ENCODE assay signal across 9 cellular contexts in genomic region chr17:2059837-2060658, GRCh38. TPM values are rescaled to one million over a fixed set of nuclear protein-coding genes. Genes with fewer than 3 reads are reported as not detected.
DNase-seq lines count a peak whose midpoint lies in the region; ATAC-seq and TF ChIP-seq lines count a peak whose summit lies in the region.
"Had no signal": no experiment of that assay in that cellular context is flagged by ENCODE, and none has a peak within 500 bp of the region (broad histone marks: within the 10 kb centered on the region; RNA-seq: fewer than 3 reads in every experiment).

No MANE protein-coding gene starts in this region.

- no peak for ATAC-seq in stimulated activated naive CD8-positive, alpha-beta T cell treated with anti-CD3 and anti-CD28 coated beads, Interleukin-15, amount 100 ng/mL, for 72 hours
- no peak for ATAC-seq in stimulated activated naive CD8-positive, alpha-beta T cell treated with anti-CD3 and anti-CD28 coated beads, Interleukin-15, Interleukin-2, amounts not matched to agents 100 U/mL and 50 U/mL, for 24 hours
- no peak for ATAC-seq in HG02970 (IDR thresholded peaks at IDR 0.05; ENCODE audit: low FRiP score, unreplicated experiment)

- intact Hi-C loops in dorsolateral prefrontal cortex (cut with DNase I), result no loop called here

- H3K4me3 Mint-ChIP-seq in stimulated activated naive CD8-positive, alpha-beta T cell treated with anti-CD3 and anti-CD28 coated beads, Interleukin-15, amount 100 ng/mL, for 72 hours, result peak overlapping the region; percentile 49 to 79
- peak overlapping the region; percentile 57 for H3K4me3 Mint-ChIP-seq in neural crest cell

- H3K27ac Mint-ChIP-seq in stimulated activated naive CD8-positive, alpha-beta T cell treated with anti-CD3 and anti-CD28 coated beads, Interleukin-15, amount 100 ng/mL, for 72 hours, result peak overlapping the region in 1 of 2 donors; percentile 96
- H3K27ac Mint-ChIP-seq in neural crest cell (ENCODE audit: unreplicated experiment), result no peak overlapping the region

- H3K36me3 Mint-ChIP-seq in neural crest cell (ENCODE audit: low read depth), result peaks cover 17% of the 10 kb centered on the region

- no peak for DNase-seq in stimulated activated naive CD8-positive, alpha-beta T cell treated with anti-CD3 and anti-CD28 coated beads, Interleukin-15, amount 100 ng/mL, for 72 hours
- no peak for DNase-seq in stimulated activated naive CD8-positive, alpha-beta T cell treated with anti-CD3 and anti-CD28 coated beads, Interleukin-15, Interleukin-2, amounts not matched to agents 100 U/mL and 50 U/mL, for 24 hours
- DNase-seq in dorsolateral prefrontal cortex (no peak), neural crest cell (ENCODE audit: low read depth, low spot score) (no peak), DMS153 treated with DMSO at 0.1 percent for 48 hours (lab: John Stamatoyannopoulos, UW; ENCODE audit: unreplicated experiment) (no peak), NCI-H2196 treated with DMSO at 0.1 percent for 48 hours (lab: John Stamatoyannopoulos, UW; ENCODE audit: unreplicated experiment) (no peak), NCI-H187 (lab: John Stamatoyannopoulos, UW) (no peak)
- DNase-seq: COR-L47 had no signal

- peak overlapping the region in 45 of 59 donors; percentile 3 to 86 (median 64) for H3K27ac ChIP-seq in dorsolateral prefrontal cortex

- H3K9me3 Mint-ChIP-seq in stimulated activated naive CD8-positive, alpha-beta T cell treated with anti-CD3 and anti-CD28 coated beads, Interleukin-15, amount 100 ng/mL, for 72 hours, result no peaks in the 10 kb centered on the region
- no peaks in the 10 kb centered on the region for H3K9me3 Mint-ChIP-seq in neural crest cell

- TF ChIP-seq CTCF in dorsolateral prefrontal cortex (IDR thresholded peaks at IDR 0.05 in 54 of 56, conservative IDR thresholded peaks at IDR 0.05 in 2 of 56; ENCODE audit: low read depth in 1 of 56, partially characterized antibody in 56 of 56), result no peak
- TF ChIP-seq CTCF in neural crest cell (conservative IDR thresholded peaks at IDR 0.05), result no peak

- H3K4me1 Mint-ChIP-seq in stimulated activated naive CD8-positive, alpha-beta T cell treated with anti-CD3 and anti-CD28 coated beads, Interleukin-15, amount 100 ng/mL, for 72 hours, result peaks cover 61% of the 10 kb centered on the region
- peaks cover 17% of the 10 kb centered on the region for H3K4me1 Mint-ChIP-seq in neural crest cell

- H3K27me3 ChIP-seq in dorsolateral prefrontal cortex, result peaks cover 0 to 48% (median 0%) of the 10 kb centered on the region in 45 donors

- H3K27me3 Mint-ChIP-seq in stimulated activated naive CD8-positive, alpha-beta T cell treated with anti-CD3 and anti-CD28 coated beads, Interleukin-15, amount 100 ng/mL, for 72 hours, result no peaks in the 10 kb centered on the region
- peaks cover 57% of the 10 kb centered on the region for H3K27me3 Mint-ChIP-seq in neural crest cell (ENCODE audit: low read depth)

- peak overlapping the region in 21 of 59 donors; percentile 3 to 67 (median 42) for H3K4me3 ChIP-seq in dorsolateral prefrontal cortex

RNA-seq across cellular contexts. Expression of gene HIC1, which starts 5.1 kb away (rescaled TPM):
- total RNA-seq in dorsolateral prefrontal cortex, result 10 to 100 TPM in 18 of 120 experiments, 1 to 10 TPM in 102; 1.6 to 17.4 (median 6.5) TPM
- 0.37 and 0.82 TPM in 2 replicates for total RNA-seq in neural crest cell

RNA-seq across cellular contexts. Expression of gene OVCA2, which starts 18.2 kb away (rescaled TPM):
- total RNA-seq in dorsolateral prefrontal cortex, result 10 to 100 TPM in 108 of 120 experiments, 1 to 10 TPM in 12; 6.6 to 29.4 (median 16.4) TPM
- 25.6 and 29.8 TPM in 2 replicates for total RNA-seq in neural crest cell

RNA-seq across cellular contexts. Expression of gene DPH1, which starts 30.1 kb away (rescaled TPM):
- 100 to 1,000 TPM in 30 of 120 experiments, 10 to 100 TPM in 90; 57.6 to 158 (median 87.2) TPM for total RNA-seq in dorsolateral prefrontal cortex
- total RNA-seq in neural crest cell, result 29.7 and 35.1 TPM in 2 replicates

RNA-seq across cellular contexts. Expression of gene RTN4RL1, which starts 34.9 kb away (rescaled TPM):
- 10 to 100 TPM in 119 of 120 experiments, 1 to 10 TPM in 1; 4.8 to 43.6 (median 22.0) TPM for total RNA-seq in dorsolateral prefrontal cortex
- total RNA-seq in neural crest cell, result 0.36 and 0.47 TPM in 2 replicates
